Comparison of ENCODE assay signal across 21 cellular contexts in genomic region chr5:6333182-6333905, GRCh38. TPM values are rescaled to one million over a fixed set of nuclear protein-coding genes. Genes with fewer than 3 reads are reported as not detected.
DNase-seq lines count a peak whose midpoint lies in the region; ATAC-seq and TF ChIP-seq lines count a peak whose summit lies in the region.
"Had no signal": no experiment of that assay in that cellular context is flagged by ENCODE, and none has a peak within 500 bp of the region (broad histone marks: within the 10 kb centered on the region; RNA-seq: fewer than 3 reads in every experiment).

No MANE protein-coding gene starts in this region.

- TF ChIP-seq EP300 in suprapubic skin (IDR thresholded peaks at IDR 0.05) = no peak

- intact Hi-C loops in breast epithelium (cut with DNase I; ENCODE audit: low total_unique reads) = no loop called here

- TF ChIP-seq CTCF in suprapubic skin (IDR thresholded peaks at IDR 0.05) = no peak
- no peak for TF ChIP-seq CTCF in breast epithelium (IDR thresholded peaks at IDR 0.05)

- H3K4me1 ChIP-seq in suprapubic skin (no peaks in the 10 kb centered on the region), breast epithelium (no peaks in the 10 kb centered on the region)
- H3K4me1 ChIP-seq: A549, BLaER1, Caco-2 had no signal

- no peak for ATAC-seq in HG03439 (IDR thresholded peaks at IDR 0.05; ENCODE audit: unreplicated experiment)
- ATAC-seq: A549; CD8-positive, alpha-beta T cell; HCT116 had no signal

- H3K36me3 ChIP-seq in suprapubic skin (no peaks in the 10 kb centered on the region), breast epithelium (no peaks in the 10 kb centered on the region)
- H3K36me3 ChIP-seq: BLaER1 had no signal

- TF ChIP-seq POLR2A in suprapubic skin (IDR thresholded peaks at IDR 0.05) (no peak), breast epithelium (IDR thresholded peaks at IDR 0.05) (no peak)

- H3K27me3 ChIP-seq in suprapubic skin = no peaks in the 10 kb centered on the region
- no peaks in the 10 kb centered on the region for H3K27me3 ChIP-seq in breast epithelium
- H3K27me3 ChIP-seq: BLaER1 had no signal

- 66% methylated on average over 5 of the region's 5 CpGs for WGBS in suprapubic skin

- no peak overlapping the region for H3K4me3 ChIP-seq in suprapubic skin
- no peak overlapping the region for H3K4me3 ChIP-seq in breast epithelium
- H3K4me3 ChIP-seq: A549, BLaER1, GM23248 had no signal

- H3K27ac ChIP-seq in suprapubic skin = no peak overlapping the region
- no peak overlapping the region for H3K27ac ChIP-seq in breast epithelium
- H3K27ac ChIP-seq: A549, BLaER1, C4-2B, GM23248 had no signal

- peaks cover 5% of the 10 kb centered on the region for H3K9me3 ChIP-seq in suprapubic skin
- H3K9me3 ChIP-seq in breast epithelium = peaks cover 14 to 16% of the 10 kb centered on the region in 2 donors
- H3K9me3 ChIP-seq: A549, Caco-2 had no signal

- DNase-seq in Ammon's horn (ENCODE audit: low spot score) = peak; percentile 21
- peak; percentile 44 for DNase-seq in SK-N-DZ (ENCODE audit: low spot score)
- DNase-seq in mesenteric fat pad (ENCODE audit: low spot score) = peak; percentile 60
- DNase-seq in putamen (ENCODE audit: low spot score) = peak; percentile 7
- no peak for DNase-seq in suprapubic skin (ENCODE audit: low spot score in 2 of 2)
- DNase-seq in breast epithelium (ENCODE audit: low spot score in 2 of 2) = no peak
- no peak for DNase-seq in AML-193 (lab: John Stamatoyannopoulos, UW)
- DNase-seq: 8988T; ACHN; Caco-2; CD4-positive, CD25-positive, alpha-beta regulatory T cell; CD8-positive, alpha-beta T cell; DMS153; DND-41; GM23248; H9 had no signal

RNA-seq across cellular contexts. Expression of gene MED10, which starts 45.0 kb away (rescaled TPM):
- 13.5 and 13.8 TPM in 2 replicates for polyA plus RNA-seq in SK-N-DZ (2014; cell fraction: cytosol; rRNA removed)
- 18.9 and 27.4 TPM in 2 replicates for polyA plus RNA-seq in SK-N-DZ (2014; cell fraction: nucleus; rRNA removed)
- total RNA-seq in mesenteric fat pad (30.8 TPM), suprapubic skin (10 to 100 TPM; 20.1 to 38.8 (median 32.5) TPM), breast epithelium (10 to 100 TPM; 25.6 to 29.9 (median 25.9) TPM)

Comparison
In these comparisons a context has a peak if more than half of its experiments do, and no peak if none do; other contexts are left out.
1. DNase-seq: peak in Ammon's horn (single experiment), SK-N-DZ (single experiment), mesenteric fat pad (single experiment) and putamen (single experiment); none in suprapubic skin (0 of 2), breast epithelium (0 of 2) and AML-193 (0 of 2).